In genomic region chr1:179190861-179191260, GRCh38 we compare ENCODE assay signal across 12 cellular contexts. TPM values are rescaled to one million over a fixed set of nuclear protein-coding genes. Genes with fewer than 3 reads are reported as not detected.
A peak's percentile ranks its signal among the peaks of the same experiment; 100 is the strongest.
DNase-seq lines count a peak whose midpoint lies in the region; ATAC-seq, FAIRE-seq and TF ChIP-seq lines count a peak whose summit lies in the region.
"Had no signal": no experiment of that assay in that cellular context is flagged by ENCODE, and none has a peak within 500 bp of the region (broad histone marks: within the 10 kb centered on the region; RNA-seq: fewer than 3 reads in every experiment).

No MANE protein-coding gene starts in this region.

- no TSS peak for BruUV-seq in HepG2 (replicated peaks; lab: Mats Ljungman, UMichigan)

- no peak overlapping the region for H3K27ac ChIP-seq in right lobe of liver
- H3K27ac ChIP-seq in HepG2 (ENCODE audit: extremely low read length, insufficient read depth, low read length): no peak overlapping the region
- no peak overlapping the region for H3K27ac ChIP-seq in brain microvascular endothelial cell
- H3K27ac ChIP-seq in lung (ENCODE audit: low read depth in 1 of 2, low read length in 1 of 2): no peak overlapping the region
- no peak overlapping the region for H3K27ac ChIP-seq in aorta (ENCODE audit: low read depth in 1 of 2, low read length in 2 of 2)

- no peak for DNase-seq in right lobe of liver
- DNase-seq in HepG2 (ENCODE audit: low spot score): no peak
- peak; percentile 31 for DNase-seq in brain microvascular endothelial cell
- DNase-seq in lung (ENCODE audit: low spot score): no peak
- no peak for DNase-seq in aorta
- DNase-seq in stimulated activated effector memory CD8-positive, alpha-beta T cell treated with anti-CD3 and anti-CD28 coated beads, Interleukin-12 subunit alpha, Interleukin-12 subunit beta, amount 100 ng/mL, for 72 hours (ENCODE audit: low spot score in 2 of 2): no peak
- DNase-seq: islet precursor cell; NCI-H187 treated with DMSO at 0.1 percent for 48 hours; stimulated activated CD4-positive, alpha-beta T cell treated with anti-CD3 and anti-CD28 coated beads, Interleukin-4, amount 100 ng/mL, for 24 hours; T-helper 9 cell had no signal

- no peaks in the 10 kb centered on the region for H3K36me3 ChIP-seq in right lobe of liver
- no peaks in the 10 kb centered on the region for H3K36me3 ChIP-seq in HepG2 (replicated peaks in 1 of 2; ENCODE audit: control insufficient read depth in 1 of 2, insufficient read depth in 2 of 2, low read length in 2 of 2)
- H3K36me3 ChIP-seq in brain microvascular endothelial cell (replicated peaks): no peaks in the 10 kb centered on the region
- peaks cover 0 to 2% of the 10 kb centered on the region in 2 donors for H3K36me3 ChIP-seq in lung (ENCODE audit: control insufficient read depth in 2 of 2, insufficient read depth in 2 of 2, low read length in 2 of 2)
- no peaks in the 10 kb centered on the region for H3K36me3 ChIP-seq in aorta (ENCODE audit: control insufficient read depth in 1 of 2, insufficient read depth in 2 of 2, low read length in 1 of 2)

- TF ChIP-seq POLR2A in right lobe of liver (IDR thresholded peaks at IDR 0.05) (no peak), HepG2 (IDR thresholded peaks at IDR 0.05; ENCODE audit: insufficient read depth in 1 of 2, low read depth in 2 of 2, low read length in 2 of 2) (no peak)

- POLR2A ChIA-PET in HepG2 (lab: Yijun Ruan, JAX): no interaction called here

- peaks cover 0 to 18% (median 0%) of the 10 kb centered on the region in 4 donors for H3K4me1 ChIP-seq in right lobe of liver
- peaks cover 21% of the 10 kb centered on the region for H3K4me1 ChIP-seq in HepG2 (ENCODE audit: insufficient read depth, low read length)
- H3K4me1 ChIP-seq in lung (ENCODE audit: control insufficient read depth in 2 of 2, insufficient read depth in 2 of 2, low read length in 2 of 2): peaks cover 0 to 3% of the 10 kb centered on the region in 2 donors
- H3K4me1 ChIP-seq in aorta (ENCODE audit: control insufficient read depth in 1 of 2, insufficient read depth in 2 of 2, low read length in 2 of 2): no peaks in the 10 kb centered on the region

- intact Hi-C loops in right lobe of liver (cut with DNase I) (no loop called here), HepG2 (cut with micrococcal nuclease; ENCODE audit: unreplicated experiment) (loop anchor here (5.0 to 10.0 kb wide), 2 partner anchors 84 to 104 kb away; partner anchors contain the start of gene SOAT1), aorta (cut with DNase I) (loop anchor here (5.0 kb wide), 3 partner anchors 69 to 109 kb away; partner anchors contain the start of gene TOR3A (in 1 of the 2))

- no peak overlapping the region for H3K4me3 Mint-ChIP-seq in stimulated activated effector memory CD8-positive, alpha-beta T cell treated with anti-CD3 and anti-CD28 coated beads, Interleukin-12 subunit alpha, Interleukin-12 subunit beta, amount 100 ng/mL, for 72 hours

- H3K4me2 ChIP-seq in HepG2 (ENCODE audit: low read depth, low read length): no peak overlapping the region

- no peaks in the 10 kb centered on the region for H4K20me1 ChIP-seq in HepG2 (ENCODE audit: insufficient read depth, low read length)

- no peak overlapping the region for H2AFZ ChIP-seq in HepG2 (ENCODE audit: low read length)

- H3K4me3 ChIP-seq in right lobe of liver: no peak overlapping the region
- H3K4me3 ChIP-seq in HepG2 (replicated peaks in 1 of 3; ENCODE audit: insufficient read depth in 1 of 3, low read depth in 2 of 3, low read length in 3 of 3): no peak overlapping the region
- H3K4me3 ChIP-seq in brain microvascular endothelial cell (ENCODE audit: low read depth, low read length): no peak overlapping the region
- H3K4me3 ChIP-seq in lung: no peak overlapping the region
- H3K4me3 ChIP-seq in aorta (ENCODE audit: low read length in 2 of 2): no peak overlapping the region

- H3K36me3 Mint-ChIP-seq in stimulated activated effector memory CD8-positive, alpha-beta T cell treated with anti-CD3 and anti-CD28 coated beads, Interleukin-12 subunit alpha, Interleukin-12 subunit beta, amount 100 ng/mL, for 72 hours: no peaks in the 10 kb centered on the region

- no peak for FAIRE-seq in HepG2 (lab: Jason Lieb, UNC)

- TF ChIP-seq CTCF in right lobe of liver (IDR thresholded peaks at IDR 0.05): no peak
- TF ChIP-seq CTCF in HepG2 (CRISPR knock-in tag; IDR thresholded peaks at IDR 0.05): no peak
- no peak for TF ChIP-seq CTCF in brain microvascular endothelial cell (IDR thresholded peaks at IDR 0.05; ENCODE audit: low read depth, low read length, missing control alignments)
- TF ChIP-seq CTCF in lung (IDR thresholded peaks at IDR 0.05; ENCODE audit: control extremely low read depth, extremely low read depth): no peak

- H3K9me3 ChIP-seq in right lobe of liver (no peaks in the 10 kb centered on the region), HepG2 (ENCODE audit: low read length) (no peaks in the 10 kb centered on the region), lung (ENCODE audit: control insufficient read depth in 2 of 2, insufficient read depth in 1 of 2, low read length in 1 of 2) (no peaks in the 10 kb centered on the region), aorta (ENCODE audit: control insufficient read depth, low read length) (no peaks in the 10 kb centered on the region)

- no peak for TF ChIP-seq RAD21 in HepG2 (CRISPR knock-in tag; IDR thresholded peaks at IDR 0.05)

- no peak overlapping the region for H3K27ac Mint-ChIP-seq in stimulated activated effector memory CD8-positive, alpha-beta T cell treated with anti-CD3 and anti-CD28 coated beads, Interleukin-12 subunit alpha, Interleukin-12 subunit beta, amount 100 ng/mL, for 72 hours

- H3K9ac ChIP-seq in HepG2 (ENCODE audit: insufficient read depth, low read depth, low read length): no peak overlapping the region

- H3K4me1 Mint-ChIP-seq in stimulated activated effector memory CD8-positive, alpha-beta T cell treated with anti-CD3 and anti-CD28 coated beads, Interleukin-12 subunit alpha, Interleukin-12 subunit beta, amount 100 ng/mL, for 72 hours: peaks cover 13% of the 10 kb centered on the region

- ATAC-seq in right lobe of liver: peak; percentile 35 to 56 (median 50)
- ATAC-seq in HepG2: no peak
- ATAC-seq in lung (ENCODE audit: insufficient read depth, low FRiP score): peak; percentile 51
- ATAC-seq in aorta (ENCODE audit: low FRiP score): peak; percentile 72
- ATAC-seq in stimulated activated effector memory CD8-positive, alpha-beta T cell treated with anti-CD3 and anti-CD28 coated beads, Interleukin-12 subunit alpha, Interleukin-12 subunit beta, amount 100 ng/mL, for 72 hours: no peak
- no peak for ATAC-seq in HG03159 (IDR thresholded peaks at IDR 0.05; ENCODE audit: unreplicated experiment)
- no peak for ATAC-seq in HG03469 (IDR thresholded peaks at IDR 0.05; ENCODE audit: unreplicated experiment)

- TF ChIP-seq EP300 in HepG2 (IDR thresholded peaks at IDR 0.05; ENCODE audit: low read depth in 2 of 2, low read length in 2 of 2): no peak
- no peak for TF ChIP-seq EP300 in HepG2 (CRISPR knock-in tag; IDR thresholded peaks at IDR 0.05; ENCODE audit: borderline replicate concordance)

- in situ Hi-C loops in HepG2 (cut with HindIII; ENCODE audit: extremely low pct_ligation_motif_present, low pct_unique_long_range_greater_than_20kb) (no loop called here), brain microvascular endothelial cell (cut with HindIII; ENCODE audit: low pct_ligation_motif_present, low sequenced_read_pairs) (no loop called here)

- no peaks in the 10 kb centered on the region for H3K27me3 ChIP-seq in right lobe of liver
- no peaks in the 10 kb centered on the region for H3K27me3 ChIP-seq in HepG2 (ENCODE audit: control insufficient read depth in 1 of 2, insufficient read depth in 2 of 2, low read length in 2 of 2)
- no peaks in the 10 kb centered on the region for H3K27me3 ChIP-seq in brain microvascular endothelial cell (replicated peaks)
- no peaks in the 10 kb centered on the region for H3K27me3 ChIP-seq in lung (ENCODE audit: control insufficient read depth, insufficient read depth)
- H3K27me3 ChIP-seq in aorta (ENCODE audit: control insufficient read depth in 1 of 2, insufficient read depth in 2 of 2, low read length in 1 of 2): no peaks in the 10 kb centered on the region

- H3K79me2 ChIP-seq in HepG2 (ENCODE audit: insufficient read depth, low read length): peaks cover 43% of the 10 kb centered on the region

- CTCF ChIA-PET in HepG2 (lab: Yijun Ruan, JAX; ENCODE audit: low intra/inter-chr PET ratio, low total read pairs): no interaction called here

- no peaks in the 10 kb centered on the region for H3K9me3 Mint-ChIP-seq in stimulated activated effector memory CD8-positive, alpha-beta T cell treated with anti-CD3 and anti-CD28 coated beads, Interleukin-12 subunit alpha, Interleukin-12 subunit beta, amount 100 ng/mL, for 72 hours

- WGBS in right lobe of liver (ENCODE audit: insufficient coverage, low coverage, low lambda C conversion rate, missing lambda C conversion rate): 43% methylated on average over 4 of the region's 4 CpGs
- WGBS in HepG2 (ENCODE audit: low lambda C conversion rate): 96% methylated on average over 4 of the region's 4 CpGs
- 25 to 30% methylated on average over 4 of the region's 4 CpGs for WGBS in lung, 2 donors
- 54 to 66% methylated on average over 4 of the region's 4 CpGs for WGBS in aorta, 2 donors

RNA-seq across cellular contexts. Expression of gene ABL2, which starts 38.6 kb away (rescaled TPM):
- 1 to 10 TPM; 3.8 to 7.7 (median 5.6) TPM for total RNA-seq in right lobe of liver
- 6.0 and 11.6 TPM in 2 replicates for total RNA-seq in HepG2 (2016; rRNA removed; fragmentation: Illumina TruSeq; extraction: Trizol)
- 4.4 and 5.2 TPM in 2 replicates for total RNA-seq in HepG2 (2016; cell fraction: cytosol; rRNA removed; fragmentation: Illumina TruSeq; extraction: Trizol; ENCODE audit: low read depth)
- total RNA-seq in HepG2 (2016; cell fraction: insoluble cytoplasmic fraction; rRNA removed; fragmentation: Illumina TruSeq; extraction: Trizol): 5.8 and 11.1 TPM in 2 replicates
- total RNA-seq in HepG2 (2016; cell fraction: membrane; rRNA removed; fragmentation: Illumina TruSeq; extraction: Trizol): 4.7 and 5.2 TPM in 2 replicates
- 10.2 and 10.4 TPM in 2 replicates for total RNA-seq in HepG2 (2016; cell fraction: nucleus; rRNA removed; fragmentation: Illumina TruSeq; extraction: Trizol)
- polyA plus RNA-seq in HepG2 (2011; rRNA removed): 5.8 and 5.9 TPM in 2 replicates
- 3.3 and 4.6 TPM in 2 replicates for polyA plus RNA-seq in HepG2 (2011; cell fraction: cytosol; rRNA removed)
- 4.7 and 6.2 TPM in 2 replicates for polyA plus RNA-seq in HepG2 (2011; cell fraction: nucleus; rRNA removed)
- 7.6 and 7.7 TPM in 2 replicates for polyA plus RNA-seq in HepG2 (2012)
- polyA plus RNA-seq in HepG2 (2016; cell fraction: cytosol; fragmentation: Illumina TruSeq; extraction: Trizol; ENCODE audit: low read depth): 0.32 and 0.42 TPM in 2 replicates
- 5.4 and 5.6 TPM in 2 replicates for polyA plus RNA-seq in HepG2 (2016; cell fraction: insoluble cytoplasmic fraction; fragmentation: Illumina TruSeq; extraction: Trizol; ENCODE audit: low read depth)
- polyA plus RNA-seq in HepG2 (2016; cell fraction: membrane; fragmentation: Illumina TruSeq; extraction: Trizol; ENCODE audit: low read depth): 0.81 and 0.94 TPM in 2 replicates
- polyA plus RNA-seq in HepG2 (2016; cell fraction: nucleus; fragmentation: Illumina TruSeq; extraction: Trizol; ENCODE audit: insufficient read depth, low read depth): 5.7 and 6.1 TPM in 2 replicates
- 22.3 and 75.4 TPM in 2 replicates for polyA minus RNA-seq in HepG2 (2011; rRNA and poly(A)+ RNA removed; ENCODE audit: low replicate concordance)
- 12.2 and 16.4 TPM in 2 replicates for polyA minus RNA-seq in HepG2 (2011; cell fraction: cytosol; rRNA and poly(A)+ RNA removed)
- 22.7 and 27.5 TPM in 2 replicates for polyA minus RNA-seq in HepG2 (2011; cell fraction: nucleus; rRNA and poly(A)+ RNA removed)
- total RNA-seq in lung: 10 to 100 TPM; 22.6 to 27.8 TPM
- polyA plus RNA-seq in lung: 10 to 100 TPM in 1 of 2 donors, 1 to 10 TPM in 1; 3.3 to 10.1 TPM
- 10 to 100 TPM; 57.0 to 58.5 TPM for total RNA-seq in aorta
- 1 to 10 TPM; 2.4 to 5.4 TPM for polyA plus RNA-seq in aorta

Comparison
In these comparisons a context has a peak if more than half of its experiments do, and no peak if none do; other contexts are left out.
1. ATAC-seq: peak in right lobe of liver (4 of 4), lung (single experiment) and aorta (single experiment); none in HepG2 (single experiment), stimulated activated effector memory CD8-positive, alpha-beta T cell treated with anti-CD3 and anti-CD28 coated beads, Interleukin-12 subunit alpha, Interleukin-12 subunit beta, amount 100 ng/mL, for 72 hours (single experiment), HG03159 (single experiment) and HG03469 (single experiment).
2. intact Hi-C loops: an anchor here in HepG2 (5.0 to 10.0 kb wide) and aorta (5.0 kb wide); none called in right lobe of liver.